Comparison of ENCODE assay signal across 1 cellular context in genomic region chr3:59456852-59457485, GRCh38.
TF ChIP-seq lines count a peak whose summit lies in the region.

No MANE protein-coding gene starts in this region.

TF ChIP-seq in GM23338, 12 proteins besides CTCF, POLR2A, EP300 and RAD21 (continued from another document):
- TF ChIP-seq ZNF462 (CRISPR knock-in tag; IDR thresholded peaks at IDR 0.05) (no peak), REST (IDR thresholded peaks at IDR 0.05; ENCODE audit: unreplicated experiment) (no peak), ZNF114 (CRISPR knock-in tag; IDR thresholded peaks at IDR 0.05) (no peak), NANOG (IDR thresholded peaks at IDR 0.05; ENCODE audit: borderline replicate concordance) (no peak), CREB1 (CRISPR knock-in tag; IDR thresholded peaks at IDR 0.05; ENCODE audit: low read depth) (no peak)
